8 cellular contexts compared by ENCODE assay signal in genomic region chr14:80954771-80955299, GRCh38. TPM values are rescaled to one million over a fixed set of nuclear protein-coding genes. Genes with fewer than 3 reads are reported as not detected.
DNase-seq lines count a peak whose midpoint lies in the region; ATAC-seq and TF ChIP-seq lines count a peak whose summit lies in the region.

No MANE protein-coding gene starts in this region.

- peak; percentile 10 for TF ChIP-seq CTCF in GM12801 (IDR thresholded peaks at IDR 0.05; ENCODE audit: extremely low read depth, insufficient read length)
- peak; percentile 77 for TF ChIP-seq CTCF in foreskin fibroblast (IDR thresholded peaks at IDR 0.05; ENCODE audit: low read depth, low read length)
- peak; percentile 74 to 87 (median 79) for TF ChIP-seq CTCF in nephron (IDR thresholded peaks at IDR 0.05; ENCODE audit: unreplicated experiment in 3 of 3)

- peak overlapping the region; percentile 81 to 91 (median 83) for H3K4me3 Mint-ChIP-seq in nephron

- peaks cover 53% of the 10 kb centered on the region for H3K27me3 Mint-ChIP-seq in nephron (ENCODE audit: low read depth)

- no peaks in the 10 kb centered on the region for H3K4me1 Mint-ChIP-seq in nephron

- H3K4me3 ChIP-seq in Jurkat, Clone E6-1 (ENCODE audit: low read length) = peak overlapping the region; percentile 88
- peak overlapping the region; percentile 60 to 67 for H3K4me3 ChIP-seq in foreskin fibroblast (ENCODE audit: low read depth in 1 of 2, low read length in 2 of 2)

- ATAC-seq in GM21515 (IDR thresholded peaks at IDR 0.05; ENCODE audit: unreplicated experiment) = no peak

- no peaks in the 10 kb centered on the region for H3K36me3 Mint-ChIP-seq in nephron (ENCODE audit: low read depth)

- H3K27ac Mint-ChIP-seq in nephron = no peak overlapping the region

- no peaks in the 10 kb centered on the region for H3K9me3 Mint-ChIP-seq in nephron

- peak; percentile 78 for DNase-seq in Jurkat, Clone E6-1 (ENCODE audit: low read depth, low spot score)
- DNase-seq in RKO (ENCODE audit: low spot score) (peak; percentile 46), foreskin fibroblast (peak; percentile 63 to 91)
- peak; percentile 61 for DNase-seq in activated effector memory CD4-positive, alpha-beta T cell treated with Interleukin-2 at 50 U/mL for 16 hours
- peak; percentile 68 for DNase-seq in stimulated activated naive CD4-positive, alpha-beta T cell treated with Interleukin-2 at 50 U/mL for 16 hours (lab: John Stamatoyannopoulos, UW)

RNA-seq across cellular contexts. Expression of gene TSHR, which starts 0.6 kb away (rescaled TPM):
- polyA plus RNA-seq in Jurkat, Clone E6-1 (2012; ENCODE audit: insufficient read depth, insufficient read length) = 10.1 TPM

RNA-seq across cellular contexts. Expression of gene CEP128, which starts 13.3 kb away (rescaled TPM):
- polyA plus RNA-seq in Jurkat, Clone E6-1 (2012; ENCODE audit: insufficient read depth, insufficient read length) = 9.2 TPM

Comparison
In these comparisons a context has a peak if more than half of its experiments do, and no peak if none do; other contexts are left out.
1. CTCF ChIP-seq: peak in every context shown above with its lines; median percentile 79 in nephron; 77 in foreskin fibroblast; 10 in GM12801.